In the genomic region with DNA sequence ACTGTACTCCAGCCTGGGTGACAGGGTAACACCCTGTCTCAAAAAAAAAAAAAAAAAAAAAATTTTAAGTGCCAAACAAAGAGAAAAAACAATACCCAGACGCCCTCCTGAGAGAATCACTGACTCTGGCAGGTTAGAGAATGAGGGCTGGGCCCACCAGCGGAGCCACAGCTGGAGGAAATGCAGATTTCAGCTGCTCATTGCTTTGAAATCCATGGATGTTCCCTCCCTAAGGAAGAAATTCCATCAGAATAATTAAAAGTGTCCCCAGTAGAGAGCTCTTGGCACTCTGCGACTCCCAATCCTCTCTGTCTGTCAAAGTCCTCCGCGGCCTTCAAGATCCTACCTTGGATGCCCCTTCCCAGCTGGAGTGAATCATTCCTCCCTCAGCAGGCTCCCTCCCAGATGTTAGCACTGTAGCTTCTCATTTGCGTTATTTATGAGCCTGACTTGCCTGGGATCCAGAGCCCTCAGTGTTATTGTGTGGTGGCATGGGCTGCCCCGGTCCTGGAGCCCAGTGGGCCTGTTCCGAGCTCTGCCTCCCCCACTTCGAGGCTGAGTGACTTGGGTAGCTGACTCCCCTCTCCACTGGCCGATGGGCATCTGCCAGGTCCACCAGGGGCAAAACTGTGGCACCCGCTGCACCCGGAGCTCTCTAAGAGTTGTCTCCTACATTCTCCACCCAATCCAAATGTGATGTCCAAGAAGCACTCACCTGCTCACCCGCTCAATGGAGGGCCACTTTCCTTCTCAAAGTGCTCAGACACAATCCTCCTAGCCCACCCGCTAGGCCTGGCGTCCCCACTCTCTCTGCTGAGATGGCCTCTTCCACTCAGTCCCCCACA, we compare ENCODE assay signal across 22 cellular contexts. TPM values are rescaled to one million over a fixed set of nuclear protein-coding genes. Genes with fewer than 3 reads are reported as not detected.
"Had no signal": no experiment of that assay in that cellular context is flagged by ENCODE, and none has a peak within 500 bp of the region (broad histone marks: within the 10 kb centered on the region; RNA-seq: fewer than 3 reads in every experiment).

No MANE protein-coding gene starts in this region.

- H3K4me1 ChIP-seq: breast epithelium, parathyroid adenoma, testis had no signal

- H3K9me3 ChIP-seq: breast epithelium, testis had no signal

- ATAC-seq: activated CD8-positive, alpha-beta T cell treated with anti-CD3 and anti-CD28 coated beads, Interleukin-2, amount 10 ng/mL, durations not matched to agents 7 days and 5 days; activated T-cell treated with anti-CD3 and anti-CD28 coated beads, Interleukin-2, amount 50 U/mL, for 72 hours; effector memory CD8-positive, alpha-beta T cell; left lobe of liver; sciatic nerve; stimulated activated memory B cell treated with anti-CD40 and anti-IgM and Interleukin-4, amounts not matched to agents 10 μg/mL and 1 μg/mL and 100 μg/mL, for 72 hours had no signal

- H3K4me3 ChIP-seq: breast epithelium, smooth muscle cell, testis had no signal

- H3K9ac ChIP-seq: parathyroid adenoma had no signal

- H3K4me1 Mint-ChIP-seq: activated CD4-positive, alpha-beta T cell treated with anti-CD3 and anti-CD28 coated beads, Interleukin-2, amount 10 ng/mL, durations not matched to agents 7 days and 5 days; activated naive CD4-positive, alpha-beta T cell treated with anti-CD3 and anti-CD28 coated beads, Interleukin-2, amount 50 U/mL, for 24 hours had no signal

- H3K36me3 ChIP-seq: breast epithelium had no signal

- H3K9me3 Mint-ChIP-seq: activated CD4-positive, alpha-beta T cell treated with anti-CD3 and anti-CD28 coated beads, Interleukin-2, amount 10 ng/mL, durations not matched to agents 7 days and 5 days; activated naive CD4-positive, alpha-beta T cell treated with anti-CD3 and anti-CD28 coated beads, Interleukin-2, amount 50 U/mL, for 24 hours; activated T-cell treated with anti-CD3 and anti-CD28 coated beads, Interleukin-2, amount 50 U/mL, for 72 hours; effector memory CD8-positive, alpha-beta T cell; neural crest cell; stimulated activated memory B cell treated with anti-CD40 and anti-IgM and Interleukin-4, amounts not matched to agents 10 μg/mL and 1 μg/mL and 100 μg/mL, for 72 hours had no signal

- H3K36me3 Mint-ChIP-seq: activated naive CD4-positive, alpha-beta T cell treated with anti-CD3 and anti-CD28 coated beads, Interleukin-2, amount 50 U/mL, for 24 hours; stimulated activated memory B cell treated with anti-CD40 and anti-IgM and Interleukin-4, amounts not matched to agents 10 μg/mL and 1 μg/mL and 100 μg/mL, for 72 hours; type B pancreatic cell had no signal

- H3K4me3 Mint-ChIP-seq: activated CD4-positive, alpha-beta T cell treated with anti-CD3 and anti-CD28 coated beads, Interleukin-2, amount 10 ng/mL, durations not matched to agents 7 days and 5 days; activated CD8-positive, alpha-beta T cell treated with anti-CD3 and anti-CD28 coated beads, Interleukin-2, amount 10 ng/mL, durations not matched to agents 7 days and 5 days; activated naive CD4-positive, alpha-beta T cell treated with anti-CD3 and anti-CD28 coated beads, Interleukin-2, amount 50 U/mL, for 24 hours; activated T-cell treated with anti-CD3 and anti-CD28 coated beads, Interleukin-2, amount 50 U/mL, for 72 hours; effector memory CD8-positive, alpha-beta T cell; neural crest cell; stimulated activated memory B cell treated with anti-CD40 and anti-IgM and Interleukin-4, amounts not matched to agents 10 μg/mL and 1 μg/mL and 100 μg/mL, for 72 hours; type B pancreatic cell had no signal

- H3K27ac Mint-ChIP-seq: activated CD4-positive, alpha-beta T cell treated with anti-CD3 and anti-CD28 coated beads, Interleukin-2, amount 10 ng/mL, durations not matched to agents 7 days and 5 days; activated CD8-positive, alpha-beta T cell treated with anti-CD3 and anti-CD28 coated beads, Interleukin-2, amount 10 ng/mL, durations not matched to agents 7 days and 5 days; activated naive CD4-positive, alpha-beta T cell treated with anti-CD3 and anti-CD28 coated beads, Interleukin-2, amount 50 U/mL, for 24 hours; activated T-cell treated with anti-CD3 and anti-CD28 coated beads, Interleukin-2, amount 50 U/mL, for 72 hours; effector memory CD8-positive, alpha-beta T cell; stimulated activated memory B cell treated with anti-CD40 and anti-IgM and Interleukin-4, amounts not matched to agents 10 μg/mL and 1 μg/mL and 100 μg/mL, for 72 hours; type B pancreatic cell had no signal

- DNase-seq: activated CD4-positive, alpha-beta T cell treated with anti-CD3 and anti-CD28 coated beads, Interleukin-2, amount 10 ng/mL, durations not matched to agents 7 days and 5 days; activated CD8-positive, alpha-beta memory T cell treated with anti-CD3 and anti-CD28 coated beads, Interleukin-2, amount 50 U/mL, for 4 hours; activated CD8-positive, alpha-beta T cell treated with anti-CD3 and anti-CD28 coated beads, Interleukin-2, amount 10 ng/mL, durations not matched to agents 7 days and 5 days; activated effector memory CD4-positive, alpha-beta T cell treated with anti-CD3 and anti-CD28 coated beads, Interleukin-2, amount 50 U/mL, for 16 hours; activated T-cell treated with anti-CD3 and anti-CD28 coated beads, Interleukin-2, amount 50 U/mL, for 72 hours; dermis blood vessel endothelial cell; effector memory CD8-positive, alpha-beta T cell; foreskin fibroblast; mammary epithelial cell; stimulated activated CD4-positive, alpha-beta T cell treated with anti-CD3 and anti-CD28 coated beads, Interleukin-4, amount 100 ng/mL, for 4 hours; T-helper 1 cell; T-helper 9 cell; testis had no signal

- H3K27me3 ChIP-seq: breast epithelium, testis had no signal

- H3K27ac ChIP-seq: breast epithelium, parathyroid adenoma, testis had no signal

RNA-seq across cellular contexts. Expression of gene SERP2, which starts 47.0 kb away (rescaled TPM):
- total RNA-seq: activated CD4-positive, alpha-beta T cell treated with anti-CD3 and anti-CD28 coated beads, Interleukin-2, amount 10 ng/mL, durations not matched to agents 7 days and 5 days had no signal
